ENCODE assay signal across 17 cellular contexts in genomic region chr13:113417008-113417735, GRCh38. TPM values are rescaled to one million over a fixed set of nuclear protein-coding genes. Genes with fewer than 3 reads are reported as not detected.
"Had no signal": no experiment of that assay in that cellular context is flagged by ENCODE, and none has a peak within 500 bp of the region (broad histone marks: within the 10 kb centered on the region; RNA-seq: fewer than 3 reads in every experiment).

No MANE protein-coding gene starts in this region.

- FAIRE-seq: small intestine had no signal

- ATAC-seq: activated CD4-positive, alpha-beta T cell treated with anti-CD3 and anti-CD28 coated beads for 36 hours; left colon; natural killer cell treated with Interleukin-12 subunit alpha and Interleukin-12 subunit beta and Interleukin-15 and Interleukin-18, amount 100 ng/mL, for 72 hours had no signal

- H3K36me3 ChIP-seq: ascending aorta, ovary, tibial nerve had no signal

- DNase-seq: activated CD4-positive, alpha-beta memory T cell treated with anti-CD3 and anti-CD28 coated beads, Interleukin-2, amount 10 ng/mL, durations not matched to agents 7 days and 5 days; activated CD4-positive, alpha-beta T cell treated with anti-CD3 and anti-CD28 coated beads for 36 hours; activated gamma-delta T cell; activated naive CD8-positive, alpha-beta T cell treated with anti-CD3 and anti-CD28 coated beads, Interleukin-2, amount 10 ng/mL, durations not matched to agents 7 days and 5 days; activated T-cell treated with anti-CD3 and anti-CD28 coated beads, Interleukin-2, amount 50 U/mL, for 48 hours; central memory CD4-positive, alpha-beta T cell; cortex of kidney; effector memory CD4-positive, alpha-beta T cell; left colon; mammary epithelial cell; small intestine; T1000 had no signal

- H3K9me3 Mint-ChIP-seq: natural killer cell treated with Interleukin-12 subunit alpha and Interleukin-12 subunit beta and Interleukin-15 and Interleukin-18, amount 100 ng/mL, for 72 hours had no signal

- H3K4me3 Mint-ChIP-seq: activated CD4-positive, alpha-beta memory T cell treated with anti-CD3 and anti-CD28 coated beads, Interleukin-2, amount 10 ng/mL, durations not matched to agents 7 days and 5 days; activated CD4-positive, alpha-beta T cell treated with anti-CD3 and anti-CD28 coated beads for 36 hours; activated naive CD8-positive, alpha-beta T cell treated with anti-CD3 and anti-CD28 coated beads, Interleukin-2, amount 10 ng/mL, durations not matched to agents 7 days and 5 days; natural killer cell treated with Interleukin-12 subunit alpha and Interleukin-12 subunit beta and Interleukin-15 and Interleukin-18, amount 100 ng/mL, for 72 hours had no signal

- H3K4me3 ChIP-seq: ascending aorta, ovary, tibial nerve had no signal

- H3K27ac ChIP-seq: ascending aorta, epithelial cell of prostate, ovary, tibial nerve had no signal

- H3K4me1 Mint-ChIP-seq: activated CD4-positive, alpha-beta memory T cell treated with anti-CD3 and anti-CD28 coated beads, Interleukin-2, amount 10 ng/mL, durations not matched to agents 7 days and 5 days; activated CD4-positive, alpha-beta T cell treated with anti-CD3 and anti-CD28 coated beads for 36 hours; activated naive CD8-positive, alpha-beta T cell treated with anti-CD3 and anti-CD28 coated beads, Interleukin-2, amount 10 ng/mL, durations not matched to agents 7 days and 5 days had no signal

- H3K27ac Mint-ChIP-seq: activated CD4-positive, alpha-beta memory T cell treated with anti-CD3 and anti-CD28 coated beads, Interleukin-2, amount 10 ng/mL, durations not matched to agents 7 days and 5 days; activated CD4-positive, alpha-beta T cell treated with anti-CD3 and anti-CD28 coated beads for 36 hours; activated naive CD8-positive, alpha-beta T cell treated with anti-CD3 and anti-CD28 coated beads, Interleukin-2, amount 10 ng/mL, durations not matched to agents 7 days and 5 days; natural killer cell treated with Interleukin-12 subunit alpha and Interleukin-12 subunit beta and Interleukin-15 and Interleukin-18, amount 100 ng/mL, for 72 hours had no signal

- H3K36me3 Mint-ChIP-seq: activated naive CD8-positive, alpha-beta T cell treated with anti-CD3 and anti-CD28 coated beads, Interleukin-2, amount 10 ng/mL, durations not matched to agents 7 days and 5 days; natural killer cell treated with Interleukin-12 subunit alpha and Interleukin-12 subunit beta and Interleukin-15 and Interleukin-18, amount 100 ng/mL, for 72 hours had no signal

- H3K27me3 ChIP-seq: ascending aorta, ovary had no signal

- H3K9me3 ChIP-seq: ascending aorta, ovary, tibial nerve had no signal

- H3K27me3 Mint-ChIP-seq: activated CD4-positive, alpha-beta memory T cell treated with anti-CD3 and anti-CD28 coated beads, Interleukin-2, amount 10 ng/mL, durations not matched to agents 7 days and 5 days had no signal

RNA-seq across cellular contexts. Expression of gene GRTP1, which starts 53.2 kb away (rescaled TPM):
- total RNA-seq: activated naive CD8-positive, alpha-beta T cell treated with anti-CD3 and anti-CD28 coated beads, Interleukin-2, amount 10 ng/mL, durations not matched to agents 7 days and 5 days; natural killer cell treated with Interleukin-12 subunit alpha and Interleukin-12 subunit beta and Interleukin-15 and Interleukin-18, amount 100 ng/mL, for 72 hours had no signal
